ENCODE assay signal across 11 cellular contexts in genomic region chr6:158770948-158771347, GRCh38. TPM values are rescaled to one million over a fixed set of nuclear protein-coding genes. Genes with fewer than 3 reads are reported as not detected.
DNase-seq lines count a peak whose midpoint lies in the region; ATAC-seq and TF ChIP-seq lines count a peak whose summit lies in the region.
"Had no signal": no experiment of that assay in that cellular context is flagged by ENCODE, and none has a peak within 500 bp of the region (broad histone marks: within the 10 kb centered on the region; RNA-seq: fewer than 3 reads in every experiment).

No MANE protein-coding gene starts in this region.

- peak overlapping the region; percentile 76 for H3K27ac Mint-ChIP-seq in activated CD8-positive, alpha-beta T cell treated with anti-CD3 and anti-CD28 coated beads, Interleukin-2, amount 10 ng/mL, durations not matched to agents 7 days and 5 days
- H3K27ac Mint-ChIP-seq in progenitor cell of endocrine pancreas = peak overlapping the region; percentile 62

- no peak for ATAC-seq in activated CD8-positive, alpha-beta T cell treated with anti-CD3 and anti-CD28 coated beads, Interleukin-2, amount 10 ng/mL, durations not matched to agents 7 days and 5 days
- ATAC-seq in GM19351 (IDR thresholded peaks at IDR 0.05; ENCODE audit: unreplicated experiment) (no peak), GM21576 (IDR thresholded peaks at IDR 0.05; ENCODE audit: unreplicated experiment) (no peak)

- POLR2A ChIA-PET in activated CD8-positive, alpha-beta T cell treated with anti-CD3 and anti-CD28 coated beads, Interleukin-2, amount 10 ng/mL, durations not matched to agents 7 days and 5 days (lab: Charles Lee) = interaction anchor here (1.1 kb wide), 1 partner anchor 8 kb away, joined by 6 read pairs; no protein-coding TSS in a partner anchor

- CTCF ChIA-PET in activated CD8-positive, alpha-beta T cell treated with anti-CD3 and anti-CD28 coated beads, Interleukin-2, amount 10 ng/mL, durations not matched to agents 7 days and 5 days (lab: Charles Lee) = interaction anchor here (0.6 to 2.1 kb wide), 2 partner anchors 38 to 202 kb away, joined by 3 to 8 read pairs; no protein-coding TSS in a partner anchor

- H3K27me3 Mint-ChIP-seq in activated CD8-positive, alpha-beta T cell treated with anti-CD3 and anti-CD28 coated beads, Interleukin-2, amount 10 ng/mL, durations not matched to agents 7 days and 5 days (ENCODE audit: low read depth) = no peaks in the 10 kb centered on the region
- no peaks in the 10 kb centered on the region for H3K27me3 Mint-ChIP-seq in progenitor cell of endocrine pancreas

- intact Hi-C loops in cardiac septum (cut with DNase I) = no loop called here

- TF ChIP-seq CTCF in progenitor cell of endocrine pancreas (IDR thresholded peaks at IDR 0.05; ENCODE audit: unreplicated experiment) = no peak

- DNase-seq in NCI-H524 (lab: John Stamatoyannopoulos, UW) (peak; percentile 26 to 61), NCI-H524 treated with DMSO at 0.1 percent for 48 hours (lab: John Stamatoyannopoulos, UW) (no peak), cardiac septum (ENCODE audit: low spot score) (peak; percentile 68), progenitor cell of endocrine pancreas (ENCODE audit: low spot score, unreplicated experiment) (no peak), DMS153 (lab: John Stamatoyannopoulos, UW) (no peak)
- no peak for DNase-seq in activated CD8-positive, alpha-beta T cell treated with anti-CD3 and anti-CD28 coated beads, Interleukin-2, amount 10 ng/mL, durations not matched to agents 7 days and 5 days
- DNase-seq: activated CD4-positive, CD25-positive, alpha-beta regulatory T cell; NCI-H2081; spleen had no signal

- H3K9me3 Mint-ChIP-seq in activated CD8-positive, alpha-beta T cell treated with anti-CD3 and anti-CD28 coated beads, Interleukin-2, amount 10 ng/mL, durations not matched to agents 7 days and 5 days (ENCODE audit: insufficient read depth) = no peaks in the 10 kb centered on the region
- H3K9me3 Mint-ChIP-seq in progenitor cell of endocrine pancreas (ENCODE audit: low read depth) = no peaks in the 10 kb centered on the region

- peaks cover 86% of the 10 kb centered on the region for H3K36me3 Mint-ChIP-seq in activated CD8-positive, alpha-beta T cell treated with anti-CD3 and anti-CD28 coated beads, Interleukin-2, amount 10 ng/mL, durations not matched to agents 7 days and 5 days (ENCODE audit: low read depth)
- peaks cover 63% of the 10 kb centered on the region for H3K36me3 Mint-ChIP-seq in progenitor cell of endocrine pancreas (ENCODE audit: insufficient read depth)

- H3K4me3 Mint-ChIP-seq in activated CD8-positive, alpha-beta T cell treated with anti-CD3 and anti-CD28 coated beads, Interleukin-2, amount 10 ng/mL, durations not matched to agents 7 days and 5 days = no peak overlapping the region
- H3K4me3 Mint-ChIP-seq in progenitor cell of endocrine pancreas (ENCODE audit: low read depth) = no peak overlapping the region

- H3K4me1 Mint-ChIP-seq in activated CD8-positive, alpha-beta T cell treated with anti-CD3 and anti-CD28 coated beads, Interleukin-2, amount 10 ng/mL, durations not matched to agents 7 days and 5 days (ENCODE audit: low read depth) = peaks cover 34% of the 10 kb centered on the region
- H3K4me1 Mint-ChIP-seq in progenitor cell of endocrine pancreas (ENCODE audit: low read depth) = peaks cover 10% of the 10 kb centered on the region

RNA-seq across cellular contexts. Expression of gene EZR, which starts 48.2 kb away (rescaled TPM):
- total RNA-seq in activated CD8-positive, alpha-beta T cell treated with anti-CD3 and anti-CD28 coated beads, Interleukin-2, amount 10 ng/mL, durations not matched to agents 7 days and 5 days = 100 to 1,000 TPM; 177 to 180 TPM
- 141 TPM for total RNA-seq in cardiac septum
- 258 and 274 TPM in 2 replicates for total RNA-seq in progenitor cell of endocrine pancreas

Comparison
In these comparisons a context has a peak if more than half of its experiments do, and no peak if none do; other contexts are left out.
1. DNase-seq: peak in NCI-H524 (2 of 2) and cardiac septum (single experiment); none in NCI-H524 treated with DMSO at 0.1 percent for 48 hours (single experiment), activated CD8-positive, alpha-beta T cell treated with anti-CD3 and anti-CD28 coated beads, Interleukin-2, amount 10 ng/mL, durations not matched to agents 7 days and 5 days (single experiment), progenitor cell of endocrine pancreas (single experiment) and DMS153 (single experiment).